ENCODE assay signal across 1 cellular context in the genomic region with DNA sequence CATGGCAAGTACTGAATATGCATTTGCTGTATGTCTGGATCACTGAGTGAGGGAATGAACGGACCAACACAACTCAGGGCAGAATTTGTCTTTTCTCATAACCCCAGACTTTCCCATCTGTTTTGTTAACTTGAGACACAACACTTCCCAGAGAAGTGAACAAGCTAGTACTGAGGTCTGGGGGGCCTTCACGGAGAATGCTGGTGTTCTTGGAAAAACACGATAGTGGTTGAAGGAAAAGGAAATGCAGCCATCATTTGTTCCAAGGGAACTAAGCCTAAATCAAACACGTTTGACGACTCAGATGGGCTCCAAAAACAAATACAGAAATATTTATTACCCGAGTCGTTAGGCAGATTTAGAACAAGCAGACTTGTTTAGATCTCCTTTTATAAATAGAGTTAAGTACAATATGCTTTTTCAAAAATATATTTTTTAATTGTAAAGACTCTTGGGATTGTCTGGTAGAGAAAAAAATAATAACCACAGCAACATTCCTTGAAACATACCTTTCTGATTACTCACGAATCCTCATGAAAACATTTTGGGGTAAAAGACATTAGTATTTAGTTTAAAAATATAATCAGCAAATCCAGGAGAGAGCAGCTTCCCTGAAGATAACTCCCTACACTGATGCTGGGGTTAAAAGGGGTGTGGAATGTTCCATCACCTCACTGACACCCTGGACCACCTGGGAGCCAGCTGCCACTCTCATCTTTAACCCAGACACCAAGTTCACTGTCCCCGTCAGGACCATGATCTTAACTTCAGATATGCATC.
TF ChIP-seq lines count a peak whose summit lies in the region.

No MANE protein-coding gene starts in this region.

TF ChIP-seq in endothelial cell of umbilical vein, 7 proteins besides CTCF, POLR2A, EP300 and RAD21:
- TF ChIP-seq POLR2AphosphoS5 (IDR thresholded peaks at IDR 0.05; ENCODE audit: insufficient read depth, low read depth, low read length): no peak
- TF ChIP-seq MYC (IDR thresholded peaks at IDR 0.05; ENCODE audit: low read depth, low read length): no peak
- peak; percentile 67 for TF ChIP-seq GATA2 (IDR thresholded peaks at IDR 0.05; ENCODE audit: insufficient read depth, insufficient read length, low read depth, low read length)
- no peak for TF ChIP-seq EZH2 (IDR thresholded peaks at IDR 0.05; ENCODE audit: borderline replicate concordance, low read depth, low read length, severe bottlenecking)
- TF ChIP-seq MAX (IDR thresholded peaks at IDR 0.05; ENCODE audit: insufficient read depth, insufficient read length): no peak
- peak; percentile 31 for TF ChIP-seq FOS (IDR thresholded peaks at IDR 0.05; ENCODE audit: borderline replicate concordance, insufficient read depth, low read length)
- TF ChIP-seq JUN (IDR thresholded peaks at IDR 0.05; ENCODE audit: borderline replicate concordance, insufficient read depth, insufficient read length, low read depth): no peak
